In genomic region chr14:52119030-52119429, GRCh38 we compare ENCODE assay signal across 1 cellular context.
TF ChIP-seq lines count a peak whose summit lies in the region.

No MANE protein-coding gene starts in this region.

TF ChIP-seq in HepG2, 621 proteins besides CTCF, POLR2A, EP300 and RAD21 (continued from another document and continues in another):
- TF ChIP-seq ZNF407 (CRISPR knock-in tag; IDR thresholded peaks at IDR 0.05; ENCODE audit: not compliant biosample characterization) = no peak
- TF ChIP-seq PHF5A (CRISPR knock-in tag; IDR thresholded peaks at IDR 0.05; ENCODE audit: low read depth, unreplicated experiment) = no peak
- TF ChIP-seq ZNF776 (CRISPR knock-in tag; IDR thresholded peaks at IDR 0.05) = no peak
- no peak for TF ChIP-seq ZNF121 (CRISPR knock-in tag; IDR thresholded peaks at IDR 0.05)
- no peak for TF ChIP-seq ZNF580 (CRISPR knock-in tag; IDR thresholded peaks at IDR 0.05; ENCODE audit: borderline replicate concordance, low read depth)
- no peak for TF ChIP-seq ZFP62 (CRISPR knock-in tag; IDR thresholded peaks at IDR 0.05)
- no peak for TF ChIP-seq ZNF317 (CRISPR knock-in tag; IDR thresholded peaks at IDR 0.05)
- TF ChIP-seq STAT6 (CRISPR knock-in tag; IDR thresholded peaks at IDR 0.05; ENCODE audit: borderline replicate concordance) = no peak
- TF ChIP-seq ZSCAN31 (CRISPR knock-in tag; IDR thresholded peaks at IDR 0.05; ENCODE audit: low read depth) = no peak
- TF ChIP-seq HMGXB3 (CRISPR knock-in tag; IDR thresholded peaks at IDR 0.05; ENCODE audit: borderline replicate concordance) = no peak
- TF ChIP-seq MAFG (CRISPR knock-in tag; IDR thresholded peaks at IDR 0.05) = no peak
- TF ChIP-seq ELF4 (CRISPR knock-in tag; IDR thresholded peaks at IDR 0.05; ENCODE audit: borderline replicate concordance) = no peak
- no peak for TF ChIP-seq ZBTB10 (CRISPR knock-in tag; IDR thresholded peaks at IDR 0.05; ENCODE audit: borderline replicate concordance)
- peak; percentile 26; the same call in 1 of the 2 replicates for TF ChIP-seq RXRB (CRISPR knock-in tag; IDR thresholded peaks at IDR 0.05; ENCODE audit: borderline replicate concordance)
- no peak for TF ChIP-seq BCLAF1 (IDR thresholded peaks at IDR 0.05)
- TF ChIP-seq ZNF704 (CRISPR knock-in tag; IDR thresholded peaks at IDR 0.05; ENCODE audit: borderline replicate concordance) = no peak
- peak; percentile 35; the same call in 1 of the 2 replicates for TF ChIP-seq FOXO1 (CRISPR knock-in tag; IDR thresholded peaks at IDR 0.05)
- no peak for TF ChIP-seq STAT5B (CRISPR knock-in tag; IDR thresholded peaks at IDR 0.05)
- TF ChIP-seq ZNF256 (CRISPR knock-in tag; conservative IDR thresholded peaks at IDR 0.05) = no peak
- TF ChIP-seq MXD1 (CRISPR knock-in tag; IDR thresholded peaks at IDR 0.05) = no peak
- TF ChIP-seq ARID3A (IDR thresholded peaks at IDR 0.05; ENCODE audit: low read depth, low read length) = no peak
- no peak for TF ChIP-seq CREM (IDR thresholded peaks at IDR 0.05)
- TF ChIP-seq CREM (CRISPR knock-in tag; IDR thresholded peaks at IDR 0.05) = no peak
